In genomic region chr2:195656859-195657633, GRCh38 we compare ENCODE assay signal across 8 cellular contexts. TPM values are rescaled to one million over a fixed set of nuclear protein-coding genes. Genes with fewer than 3 reads are reported as not detected.
DNase-seq lines count a peak whose midpoint lies in the region; ATAC-seq and TF ChIP-seq lines count a peak whose summit lies in the region.

SLC39A10 (plus strand) TSS chr2:195657226; CDS start chr2:195680043, 22,817 bp downstream.

- H3K4me1 ChIP-seq in KMS-11 (ENCODE audit: low read depth, poor library complexity, severe bottlenecking) (peaks cover 30% of the 10 kb centered on the region), Peyer's patch (peaks cover 0 to 29% (median 3%) of the 10 kb centered on the region in 4 donors), esophagus (ENCODE audit: control insufficient read depth in 2 of 2, insufficient read depth in 2 of 2, low read length in 1 of 2) (no peaks in the 10 kb centered on the region), mucosa of stomach (ENCODE audit: control insufficient read depth, insufficient read depth, low read length) (peaks cover 10% of the 10 kb centered on the region)

- DNase-seq in DMS53 treated with DMSO at 0.1 percent for 48 hours (lab: John Stamatoyannopoulos, UW; ENCODE audit: unreplicated experiment) (peak; percentile 97), Peyer's patch (peak; percentile 96 to 98 (median 98))
- DNase-seq in activated T-cell treated with anti-CD3 and anti-CD28 coated beads, Interleukin-2, amount 50 U/mL, for 48 hours: peak; percentile 100
- DNase-seq in stimulated activated CD8-positive, alpha-beta memory T cell treated with anti-CD3 and anti-CD28 coated beads, Interleukin-7, amount 100 ng/mL, for 1 hour (ENCODE audit: low read depth in 2 of 2): peak; percentile 96 to 97

- H3K36me3 ChIP-seq in KMS-11 (ENCODE audit: insufficient read depth) (no peaks in the 10 kb centered on the region), Peyer's patch (no peaks in the 10 kb centered on the region), esophagus (ENCODE audit: control insufficient read depth in 2 of 2, insufficient read depth in 2 of 2, low read length in 1 of 2) (no peaks in the 10 kb centered on the region), mucosa of stomach (ENCODE audit: control insufficient read depth, insufficient read depth, low read length) (no peaks in the 10 kb centered on the region)

- peak within 1 kb of the TSS; percentile 98 for H3K9ac ChIP-seq in KMS-11
- peak within 1 kb of the TSS; percentile 93 for H3K9ac ChIP-seq in mucosa of stomach (ENCODE audit: low read length)

- H3K27ac ChIP-seq in KMS-11 (peak within 1 kb of the TSS; percentile 88), Peyer's patch (peak within 1 kb of the TSS; percentile 99 to 100 (median 99)), esophagus (ENCODE audit: low read depth in 2 of 2, low read length in 1 of 2) (peak within 1 kb of the TSS; percentile 96 to 97)

- TF ChIP-seq POLR2A in Peyer's patch (IDR thresholded peaks at IDR 0.05): peak; percentile 90 to 95

- WGBS in esophagus, 2 donors: 0 to 1% methylated on average over 80 to 85 of the region's 85 CpGs

- H2AFZ ChIP-seq in KMS-11 (ENCODE audit: low read depth): peak within 1 kb of the TSS; percentile 90

- TF ChIP-seq CTCF in KMS-11 (conservative IDR thresholded peaks at IDR 0.05; ENCODE audit: low read depth, low read length): 0 out of 2 replicates have a peak, but pooled peaks have one; percentile 18
- peak in 5 of 6 experiments; percentile 15 to 52 (median 42) for TF ChIP-seq CTCF in Peyer's patch (IDR thresholded peaks at IDR 0.05)

- H3K4me2 ChIP-seq in KMS-11: peak within 1 kb of the TSS; percentile 92

- no peaks in the 10 kb centered on the region for H4K20me1 ChIP-seq in KMS-11 (ENCODE audit: insufficient read depth)

- peak; percentile 68 for ATAC-seq in GM21737 (IDR thresholded peaks at IDR 0.05; ENCODE audit: unreplicated experiment)

- H3K27me3 ChIP-seq in KMS-11 (ENCODE audit: insufficient read depth, low read depth): no peaks in the 10 kb centered on the region
- no peaks in the 10 kb centered on the region for H3K27me3 ChIP-seq in Peyer's patch
- H3K27me3 ChIP-seq in esophagus (ENCODE audit: control insufficient read depth in 1 of 2, insufficient read depth in 2 of 2, low read length in 2 of 2): no peaks in the 10 kb centered on the region
- no peaks in the 10 kb centered on the region for H3K27me3 ChIP-seq in mucosa of stomach (ENCODE audit: control insufficient read depth, insufficient read depth, low read length)

- H3K79me2 ChIP-seq in KMS-11 (ENCODE audit: insufficient read depth, low read depth): peaks cover 39% of the 10 kb centered on the region

- H3K9me3 ChIP-seq in Peyer's patch: no peaks in the 10 kb centered on the region
- H3K9me3 ChIP-seq in esophagus (ENCODE audit: control insufficient read depth in 2 of 2, insufficient read depth in 1 of 2, low read depth in 1 of 2, low read length in 1 of 2): no peaks in the 10 kb centered on the region
- H3K9me3 ChIP-seq in mucosa of stomach (ENCODE audit: control insufficient read depth, low read length): no peaks in the 10 kb centered on the region

- H3K4me3 ChIP-seq in KMS-11 (IDR thresholded peaks at IDR 0.05; ENCODE audit: insufficient read depth, low read depth, low read length): peak within 1 kb of the TSS; percentile 80
- peak within 1 kb of the TSS; percentile 85 to 97 (median 92) for H3K4me3 ChIP-seq in Peyer's patch
- H3K4me3 ChIP-seq in esophagus (ENCODE audit: low read depth in 1 of 2, low read length in 2 of 2): peak within 1 kb of the TSS; percentile 84 to 91
- H3K4me3 ChIP-seq in mucosa of stomach (ENCODE audit: low read length): peak within 1 kb of the TSS; percentile 54

RNA-seq across cellular contexts. Expression of gene SLC39A10, which starts in this region (rescaled TPM):
- total RNA-seq in Peyer's patch: 10 to 100 TPM in 2 of 4 donors, 1 to 10 TPM in 2; 6.0 to 30.5 (median 10.3) TPM
- 1 to 10 TPM; 1.8 to 2.1 TPM for polyA plus RNA-seq in esophagus

Comparison
In these comparisons a context has a peak if more than half of its experiments do, and no peak if none do; other contexts are left out.
1. Peak in every context shown above with its lines: DNase-seq, ATAC-seq, H3K4me3 ChIP-seq and H3K27ac ChIP-seq.